Comparison of ENCODE assay signal across 8 cellular contexts in the genomic region with DNA sequence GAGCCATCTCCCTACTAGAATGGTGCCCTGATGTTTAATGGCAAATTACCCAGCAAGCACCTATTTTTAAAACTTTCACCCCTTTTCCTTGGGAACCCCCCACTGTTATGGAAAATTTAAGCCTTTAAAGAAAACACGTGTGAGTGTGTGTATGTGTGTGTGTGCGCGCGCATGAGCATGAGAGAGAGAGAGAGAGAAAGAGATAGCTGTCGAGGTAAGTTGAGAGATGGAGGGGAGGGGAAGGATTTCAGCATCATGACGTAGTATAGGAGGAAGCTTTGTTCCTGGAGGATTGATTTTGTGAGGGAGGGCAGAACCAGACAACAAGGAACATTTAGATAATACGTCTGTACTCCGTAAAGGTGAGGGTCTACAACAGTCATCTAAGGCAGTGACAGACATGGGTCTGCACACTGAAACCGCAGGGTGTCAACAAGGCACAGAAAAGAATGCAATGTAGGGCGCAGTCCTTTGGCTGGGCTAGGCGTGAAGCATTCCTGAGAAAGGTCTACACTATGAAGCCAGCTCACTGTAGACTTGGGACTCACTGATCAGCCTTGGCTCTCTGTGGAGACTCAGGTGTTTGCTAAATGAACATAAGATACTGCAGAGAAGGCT.
DNase-seq lines count a peak whose midpoint lies in the region; ATAC-seq and TF ChIP-seq lines count a peak whose summit lies in the region.

No MANE protein-coding gene starts in this region.

- no peaks in the 10 kb centered on the region for H4K20me1 ChIP-seq in OCI-LY3 (ENCODE audit: insufficient read depth, low read length)
- H4K20me1 ChIP-seq in osteoblast (ENCODE audit: insufficient read depth, low read length), result no peaks in the 10 kb centered on the region

- H3K36me3 ChIP-seq in OCI-LY3 (replicated peaks; ENCODE audit: low read depth, low read length) (no peaks in the 10 kb centered on the region), osteoblast (ENCODE audit: insufficient read depth, low read length) (no peaks in the 10 kb centered on the region)

- H3K79me2 ChIP-seq in OCI-LY3 (ENCODE audit: low read length) (no peaks in the 10 kb centered on the region), osteoblast (ENCODE audit: insufficient read depth, low read length) (no peaks in the 10 kb centered on the region)

- ATAC-seq in GM21723 (IDR thresholded peaks at IDR 0.05; ENCODE audit: unreplicated experiment) (no peak), HG03457 (IDR thresholded peaks at IDR 0.05; ENCODE audit: unreplicated experiment) (no peak), HG02973 (IDR thresholded peaks at IDR 0.05; ENCODE audit: unreplicated experiment) (no peak), HG03565 (IDR thresholded peaks at IDR 0.05; ENCODE audit: unreplicated experiment) (no peak)

- H2AFZ ChIP-seq in OCI-LY3 (ENCODE audit: low read depth, low read length), result peak overlapping the region; percentile 75
- peak overlapping the region; percentile 98 for H2AFZ ChIP-seq in osteoblast (ENCODE audit: low read length)

- H3K4me3 ChIP-seq in OCI-LY3 (ENCODE audit: low read length) (peak overlapping the region; percentile 83), epithelial cell of proximal tubule (ENCODE audit: low read depth, low read length) (peak overlapping the region; percentile 63), osteoblast (ENCODE audit: insufficient read depth, low read length) (peak overlapping the region; percentile 70)

- no peak for TF ChIP-seq CTCF in OCI-LY3 (IDR thresholded peaks at IDR 0.05; ENCODE audit: low read depth, low read length)
- no peak for TF ChIP-seq CTCF in epithelial cell of proximal tubule (conservative IDR thresholded peaks at IDR 0.05; ENCODE audit: low read depth, low read length)
- no peak for TF ChIP-seq CTCF in osteoblast (IDR thresholded peaks at IDR 0.05; ENCODE audit: extremely low read depth, low read depth, low read length)

- H3K9ac ChIP-seq in OCI-LY3 (ENCODE audit: low read length), result peak overlapping the region; percentile 68

- no peak overlapping the region for H3K27ac ChIP-seq in OCI-LY3 (ENCODE audit: low read length)
- no peak overlapping the region for H3K27ac ChIP-seq in osteoblast (ENCODE audit: low read depth, low read length)

- peak; percentile 33 for DNase-seq in EL
- DNase-seq in epithelial cell of proximal tubule (ENCODE audit: low read depth), result no peak
- no peak for DNase-seq in osteoblast (ENCODE audit: insufficient read length, low spot score, missing footprints)

- H3K9me3 ChIP-seq in OCI-LY3 (ENCODE audit: insufficient read depth, low read length) (no peaks in the 10 kb centered on the region), osteoblast (ENCODE audit: low read depth, low read length) (no peaks in the 10 kb centered on the region)

- H3K4me2 ChIP-seq in OCI-LY3 (ENCODE audit: low read length), result peak overlapping the region; percentile 93
- peak overlapping the region; percentile 98 for H3K4me2 ChIP-seq in osteoblast (ENCODE audit: insufficient read depth, low read length)

- H3K4me1 ChIP-seq in OCI-LY3 (ENCODE audit: low read length) (peaks cover 8% of the 10 kb centered on the region; the same call in 1 of the 2 replicates), osteoblast (ENCODE audit: insufficient read depth, low read length) (peaks cover 12% of the 10 kb centered on the region)

- no peaks in the 10 kb centered on the region for H3K27me3 ChIP-seq in OCI-LY3 (ENCODE audit: low read depth, low read length)
- H3K27me3 ChIP-seq in osteoblast (ENCODE audit: insufficient read depth, low read length), result peaks cover 9% of the 10 kb centered on the region
